1 cellular context compared by ENCODE assay signal in genomic region chr6:30683137-30683979, GRCh38.
TF ChIP-seq lines count a peak whose summit lies in the region.

No MANE protein-coding gene starts in this region.

TF ChIP-seq in HCT116, 20 proteins besides CTCF, POLR2A, EP300 and RAD21 (continued from another document):
- no peak for TF ChIP-seq ZBTB33 (IDR thresholded peaks at IDR 0.05; ENCODE audit: extremely low read depth, insufficient replicate concordance, low read length)
- no peak for TF ChIP-seq CEBPB (IDR thresholded peaks at IDR 0.05; ENCODE audit: low read depth)
- no peak for TF ChIP-seq EZH2 (IDR thresholded peaks at IDR 0.05)
- no peak for TF ChIP-seq EGR1 (IDR thresholded peaks at IDR 0.05; ENCODE audit: low read depth)
- TF ChIP-seq ATF3 (IDR thresholded peaks at IDR 0.05) = no peak
- no peak for TF ChIP-seq SRF (IDR thresholded peaks at IDR 0.05; ENCODE audit: low read depth)
- no peak for TF ChIP-seq ELF1 (IDR thresholded peaks at IDR 0.05; ENCODE audit: borderline replicate concordance, low read depth)
- no peak for TF ChIP-seq REST (IDR thresholded peaks at IDR 0.05; ENCODE audit: low read depth)
- no peak for TF ChIP-seq EZH2phosphoT487 (IDR thresholded peaks at IDR 0.05; ENCODE audit: borderline replicate concordance)
